12 cellular contexts compared by ENCODE assay signal in genomic region chr12:65925626-65926025, GRCh38.
A peak's percentile ranks its signal among the peaks of the same experiment; 100 is the strongest.
DNase-seq lines count a peak whose midpoint lies in the region; ATAC-seq and TF ChIP-seq lines count a peak whose summit lies in the region.
"Had no signal": no experiment of that assay in that cellular context is flagged by ENCODE, and none has a peak within 500 bp of the region (broad histone marks: within the 10 kb centered on the region; RNA-seq: fewer than 3 reads in every experiment).

No MANE protein-coding gene starts in this region.

- TF ChIP-seq CTCF in HFFc6 (IDR thresholded peaks at IDR 0.05) = no peak
- no peak for TF ChIP-seq CTCF in tibial nerve (IDR thresholded peaks at IDR 0.05)
- TF ChIP-seq CTCF in esophagus muscularis mucosa (IDR thresholded peaks at IDR 0.05) = no peak

- H3K27ac ChIP-seq in tibial nerve (peak overlapping the region in 1 of 4 donors; percentile 16), esophagus muscularis mucosa (replicated peaks in 1 of 4) (no peak overlapping the region)

- peaks cover 7% of the 10 kb centered on the region for H3K27me3 Mint-ChIP-seq in HFFc6 (ENCODE audit: insufficient read depth)

- TF ChIP-seq POLR2A in tibial nerve (IDR thresholded peaks at IDR 0.05) (no peak), esophagus muscularis mucosa (IDR thresholded peaks at IDR 0.05; ENCODE audit: low read depth) (no peak)

- H3K36me3 Mint-ChIP-seq in HFFc6 (ENCODE audit: low read depth) = peaks cover 52% of the 10 kb centered on the region

- peaks cover 0 to 19% (median 3%) of the 10 kb centered on the region in 4 donors for H3K4me1 ChIP-seq in tibial nerve
- no peaks in the 10 kb centered on the region for H3K4me1 ChIP-seq in esophagus muscularis mucosa

- H3K36me3 ChIP-seq in tibial nerve (no peaks in the 10 kb centered on the region), esophagus muscularis mucosa (no peaks in the 10 kb centered on the region)
- H3K36me3 ChIP-seq: heart left ventricle, MG63 had no signal

- 22 to 30% methylated on average over 6 of the region's 6 CpGs for WGBS in tibial nerve, 2 donors
- 68% methylated on average over 6 of the region's 6 CpGs for WGBS in esophagus muscularis mucosa

- intact Hi-C loops in esophagus muscularis mucosa (cut with DNase I) = no loop called here

- H3K9me3 Mint-ChIP-seq in HFFc6 = no peaks in the 10 kb centered on the region
- H3K9me3 Mint-ChIP-seq: activated T-cell treated with anti-CD3 and anti-CD28 coated beads, Interleukin-2, amount 50 U/mL, for 4 hours had no signal

- no peak overlapping the region for H3K4me3 ChIP-seq in tibial nerve
- H3K4me3 ChIP-seq in esophagus muscularis mucosa = no peak overlapping the region
- H3K4me3 ChIP-seq: MG63 had no signal

- H3K4me3 Mint-ChIP-seq in HFFc6 = no peak overlapping the region
- H3K4me3 Mint-ChIP-seq: activated T-cell treated with anti-CD3 and anti-CD28 coated beads, Interleukin-2, amount 50 U/mL, for 4 hours had no signal

- H3K27ac Mint-ChIP-seq in HFFc6 = 0 out of 2 replicates have a peak overlapping the region, but pooled peaks have one; percentile 1

- DNase-seq in HFFc6 (no peak), left lobe of liver (ENCODE audit: low spot score) (no peak), tibial nerve (ENCODE audit: low spot score in 2 of 2) (no peak), NCI-H1930 (lab: John Stamatoyannopoulos, UW) (no peak), esophagus muscularis mucosa (ENCODE audit: extremely low spot score) (no peak)
- DNase-seq: activated T-cell treated with anti-CD3 and anti-CD28 coated beads, Interleukin-2, amount 50 U/mL, for 4 hours; heart left ventricle; MG63; SHP77; stimulated activated CD8-positive, alpha-beta memory T cell treated with anti-CD3 and anti-CD28 coated beads, Interleukin-4, amount 100 ng/mL, for 48 hours had no signal

- peak; percentile 4; the same call in 2 of the 3 replicates for ATAC-seq in SK-N-SH treated with all-trans-retinoic acid at 6 μM for 48 hours
- peak; percentile 41 for ATAC-seq in left lobe of liver
- ATAC-seq in HG03095 (IDR thresholded peaks at IDR 0.05; ENCODE audit: unreplicated experiment) = no peak
- ATAC-seq: activated T-cell treated with anti-CD3 and anti-CD28 coated beads, Interleukin-2, amount 50 U/mL, for 4 hours had no signal

- no peaks in the 10 kb centered on the region for H3K27me3 ChIP-seq in tibial nerve
- H3K27me3 ChIP-seq in esophagus muscularis mucosa = no peaks in the 10 kb centered on the region
- H3K27me3 ChIP-seq: heart left ventricle, MG63 had no signal

- TF ChIP-seq EP300 in tibial nerve (IDR thresholded peaks at IDR 0.05) (peak; percentile 16 to 70), esophagus muscularis mucosa (IDR thresholded peaks at IDR 0.05) (no peak)

- peaks cover 75% of the 10 kb centered on the region for H3K4me1 Mint-ChIP-seq in HFFc6 (ENCODE audit: low read depth)

- H3K9me3 ChIP-seq in tibial nerve = no peaks in the 10 kb centered on the region
- no peaks in the 10 kb centered on the region for H3K9me3 ChIP-seq in esophagus muscularis mucosa
- H3K9me3 ChIP-seq: heart left ventricle, MG63 had no signal

TF ChIP-seq in SK-N-SH treated with all-trans-retinoic acid at 6 μM for 48 hours, 23 proteins besides CTCF, POLR2A, EP300 and RAD21:
- no peak for TF ChIP-seq ESRRG (CRISPR knock-in tag; IDR thresholded peaks at IDR 0.05)
- TF ChIP-seq PPARA (CRISPR knock-in tag; IDR thresholded peaks at IDR 0.05; ENCODE audit: borderline replicate concordance) = no peak
- TF ChIP-seq, protein P1, sequence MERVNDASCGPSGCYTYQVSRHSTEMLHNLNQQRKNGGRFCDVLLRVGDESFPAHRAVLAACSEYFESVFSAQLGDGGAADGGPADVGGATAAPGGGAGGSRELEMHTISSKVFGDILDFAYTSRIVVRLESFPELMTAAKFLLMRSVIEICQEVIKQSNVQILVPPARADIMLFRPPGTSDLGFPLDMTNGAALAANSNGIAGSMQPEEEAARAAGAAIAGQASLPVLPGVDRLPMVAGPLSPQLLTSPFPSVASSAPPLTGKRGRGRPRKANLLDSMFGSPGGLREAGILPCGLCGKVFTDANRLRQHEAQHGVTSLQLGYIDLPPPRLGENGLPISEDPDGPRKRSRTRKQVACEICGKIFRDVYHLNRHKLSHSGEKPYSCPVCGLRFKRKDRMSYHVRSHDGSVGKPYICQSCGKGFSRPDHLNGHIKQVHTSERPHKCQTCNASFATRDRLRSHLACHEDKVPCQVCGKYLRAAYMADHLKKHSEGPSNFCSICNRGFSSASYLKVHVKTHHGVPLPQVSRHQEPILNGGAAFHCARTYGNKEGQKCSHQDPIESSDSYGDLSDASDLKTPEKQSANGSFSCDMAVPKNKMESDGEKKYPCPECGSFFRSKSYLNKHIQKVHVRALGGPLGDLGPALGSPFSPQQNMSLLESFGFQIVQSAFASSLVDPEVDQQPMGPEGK (CRISPR knock-in tag; IDR thresholded peaks at IDR 0.05; ENCODE audit: borderline replicate concordance) = no peak
- TF ChIP-seq, protein P2, sequence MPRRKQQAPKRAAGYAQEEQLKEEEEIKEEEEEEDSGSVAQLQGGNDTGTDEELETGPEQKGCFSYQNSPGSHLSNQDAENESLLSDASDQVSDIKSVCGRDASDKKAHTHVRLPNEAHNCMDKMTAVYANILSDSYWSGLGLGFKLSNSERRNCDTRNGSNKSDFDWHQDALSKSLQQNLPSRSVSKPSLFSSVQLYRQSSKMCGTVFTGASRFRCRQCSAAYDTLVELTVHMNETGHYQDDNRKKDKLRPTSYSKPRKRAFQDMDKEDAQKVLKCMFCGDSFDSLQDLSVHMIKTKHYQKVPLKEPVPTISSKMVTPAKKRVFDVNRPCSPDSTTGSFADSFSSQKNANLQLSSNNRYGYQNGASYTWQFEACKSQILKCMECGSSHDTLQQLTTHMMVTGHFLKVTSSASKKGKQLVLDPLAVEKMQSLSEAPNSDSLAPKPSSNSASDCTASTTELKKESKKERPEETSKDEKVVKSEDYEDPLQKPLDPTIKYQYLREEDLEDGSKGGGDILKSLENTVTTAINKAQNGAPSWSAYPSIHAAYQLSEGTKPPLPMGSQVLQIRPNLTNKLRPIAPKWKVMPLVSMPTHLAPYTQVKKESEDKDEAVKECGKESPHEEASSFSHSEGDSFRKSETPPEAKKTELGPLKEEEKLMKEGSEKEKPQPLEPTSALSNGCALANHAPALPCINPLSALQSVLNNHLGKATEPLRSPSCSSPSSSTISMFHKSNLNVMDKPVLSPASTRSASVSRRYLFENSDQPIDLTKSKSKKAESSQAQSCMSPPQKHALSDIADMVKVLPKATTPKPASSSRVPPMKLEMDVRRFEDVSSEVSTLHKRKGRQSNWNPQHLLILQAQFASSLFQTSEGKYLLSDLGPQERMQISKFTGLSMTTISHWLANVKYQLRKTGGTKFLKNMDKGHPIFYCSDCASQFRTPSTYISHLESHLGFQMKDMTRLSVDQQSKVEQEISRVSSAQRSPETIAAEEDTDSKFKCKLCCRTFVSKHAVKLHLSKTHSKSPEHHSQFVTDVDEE (CRISPR knock-in tag; IDR thresholded peaks at IDR 0.05) = no peak
- no peak for TF ChIP-seq GLIS3 (CRISPR knock-in tag; IDR thresholded peaks at IDR 0.05)
- TF ChIP-seq, protein P3, sequence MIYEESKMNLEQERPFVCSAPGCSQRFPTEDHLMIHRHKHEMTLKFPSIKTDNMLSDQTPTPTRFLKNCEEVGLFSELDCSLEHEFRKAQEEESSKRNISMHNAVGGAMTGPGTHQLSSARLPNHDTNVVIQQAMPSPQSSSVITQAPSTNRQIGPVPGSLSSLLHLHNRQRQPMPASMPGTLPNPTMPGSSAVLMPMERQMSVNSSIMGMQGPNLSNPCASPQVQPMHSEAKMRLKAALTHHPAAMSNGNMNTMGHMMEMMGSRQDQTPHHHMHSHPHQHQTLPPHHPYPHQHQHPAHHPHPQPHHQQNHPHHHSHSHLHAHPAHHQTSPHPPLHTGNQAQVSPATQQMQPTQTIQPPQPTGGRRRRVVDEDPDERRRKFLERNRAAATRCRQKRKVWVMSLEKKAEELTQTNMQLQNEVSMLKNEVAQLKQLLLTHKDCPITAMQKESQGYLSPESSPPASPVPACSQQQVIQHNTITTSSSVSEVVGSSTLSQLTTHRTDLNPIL (CRISPR knock-in tag; IDR thresholded peaks at IDR 0.05; ENCODE audit: low read depth) = no peak
- TF ChIP-seq BACH2 (CRISPR knock-in tag; IDR thresholded peaks at IDR 0.05; ENCODE audit: borderline replicate concordance) = no peak
- TF ChIP-seq ZNF70 (CRISPR knock-in tag; IDR thresholded peaks at IDR 0.05) = no peak
- TF ChIP-seq RARB (CRISPR knock-in tag; IDR thresholded peaks at IDR 0.05) = no peak
- no peak for TF ChIP-seq ZC3H10 (CRISPR knock-in tag; IDR thresholded peaks at IDR 0.05)
- TF ChIP-seq SNAI2 (CRISPR knock-in tag; IDR thresholded peaks at IDR 0.05) = no peak
- TF ChIP-seq ISL1 (CRISPR knock-in tag; IDR thresholded peaks at IDR 0.05) = no peak
- TF ChIP-seq, protein P4, sequence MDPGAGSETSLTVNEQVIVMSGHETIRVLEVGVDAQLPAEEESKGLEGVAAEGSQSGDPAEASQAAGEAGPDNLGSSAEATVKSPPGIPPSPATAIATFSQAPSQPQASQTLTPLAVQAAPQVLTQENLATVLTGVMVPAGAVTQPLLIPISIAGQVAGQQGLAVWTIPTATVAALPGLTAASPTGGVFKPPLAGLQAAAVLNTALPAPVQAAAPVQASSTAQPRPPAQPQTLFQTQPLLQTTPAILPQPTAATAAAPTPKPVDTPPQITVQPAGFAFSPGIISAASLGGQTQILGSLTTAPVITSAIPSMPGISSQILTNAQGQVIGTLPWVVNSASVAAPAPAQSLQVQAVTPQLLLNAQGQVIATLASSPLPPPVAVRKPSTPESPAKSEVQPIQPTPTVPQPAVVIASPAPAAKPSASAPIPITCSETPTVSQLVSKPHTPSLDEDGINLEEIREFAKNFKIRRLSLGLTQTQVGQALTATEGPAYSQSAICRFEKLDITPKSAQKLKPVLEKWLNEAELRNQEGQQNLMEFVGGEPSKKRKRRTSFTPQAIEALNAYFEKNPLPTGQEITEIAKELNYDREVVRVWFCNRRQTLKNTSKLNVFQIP (CRISPR knock-in tag; IDR thresholded peaks at IDR 0.05; ENCODE audit: borderline replicate concordance, low read depth) = no peak
- no peak for TF ChIP-seq ZNF565 (CRISPR knock-in tag; conservative IDR thresholded peaks at IDR 0.05; ENCODE audit: low read depth)
- TF ChIP-seq ARNTL (CRISPR knock-in tag; IDR thresholded peaks at IDR 0.05; ENCODE audit: borderline replicate concordance, low read depth) = no peak
- TF ChIP-seq ZNF8 (CRISPR knock-in tag; IDR thresholded peaks at IDR 0.05) = no peak
